In the genomic region with DNA sequence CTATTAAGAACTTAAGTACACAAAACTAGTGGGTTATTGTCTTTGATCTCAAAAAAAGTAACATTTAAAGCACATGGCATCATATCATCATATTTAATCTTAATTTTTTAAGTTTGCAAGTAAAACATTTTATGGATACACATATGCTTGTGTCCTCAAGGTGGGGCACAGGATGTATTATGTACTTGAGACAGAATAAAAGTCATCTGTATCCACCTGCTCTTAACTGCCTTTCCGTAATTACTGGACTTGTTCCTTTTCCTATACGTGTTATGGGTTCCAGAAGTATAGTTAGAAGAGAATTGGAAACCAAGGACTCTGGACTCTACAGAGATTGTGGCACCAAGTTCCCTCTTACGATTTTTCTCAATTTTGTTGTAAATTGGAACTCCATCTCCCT, we compare ENCODE assay signal across 14 cellular contexts.
DNase-seq lines count a peak whose midpoint lies in the region; ATAC-seq and TF ChIP-seq lines count a peak whose summit lies in the region.
"Had no signal": no experiment of that assay in that cellular context is flagged by ENCODE, and none has a peak within 500 bp of the region (broad histone marks: within the 10 kb centered on the region; RNA-seq: fewer than 3 reads in every experiment).

No MANE protein-coding gene starts in this region.

- H3K4me3 ChIP-seq in WERI-Rb-1 (ENCODE audit: low read depth, low read length) (no peak overlapping the region), mucosa of descending colon (no peak overlapping the region)
- H3K4me3 ChIP-seq: HAP-1 had no signal

- no peaks in the 10 kb centered on the region for H3K36me3 Mint-ChIP-seq in activated naive CD4-positive, alpha-beta T cell treated with anti-CD3 and anti-CD28 coated beads for 36 hours (ENCODE audit: low read depth)
- H3K36me3 Mint-ChIP-seq: CD14-positive monocyte had no signal

- H3K27me3 ChIP-seq in WERI-Rb-1 (ENCODE audit: insufficient read depth, low read depth, severe bottlenecking): no peaks in the 10 kb centered on the region

- intact Hi-C loops in mucosa of descending colon (cut with DNase I, micrococcal nuclease): no loop called here
- intact Hi-C loops in activated naive CD4-positive, alpha-beta T cell treated with anti-CD3 and anti-CD28 coated beads for 36 hours (cut with micrococcal nuclease): no loop called here

- H3K27ac Mint-ChIP-seq in activated naive CD4-positive, alpha-beta T cell treated with anti-CD3 and anti-CD28 coated beads for 36 hours: no peak overlapping the region
- H3K27ac Mint-ChIP-seq: CD14-positive monocyte; CD8-positive, alpha-beta T cell had no signal

- H3K36me3 ChIP-seq in WERI-Rb-1 (no peaks in the 10 kb centered on the region), mucosa of descending colon (ENCODE audit: low read depth) (no peaks in the 10 kb centered on the region)
- H3K36me3 ChIP-seq: HAP-1 had no signal

- peak overlapping the region; percentile 18 for H3K27ac ChIP-seq in WERI-Rb-1
- H3K27ac ChIP-seq: 22Rv1 had no signal

- peaks cover 6% of the 10 kb centered on the region for H3K27me3 Mint-ChIP-seq in activated naive CD4-positive, alpha-beta T cell treated with anti-CD3 and anti-CD28 coated beads for 36 hours (ENCODE audit: low read depth)

- H3K4me1 ChIP-seq in mucosa of descending colon (ENCODE audit: low read depth): peaks cover 4% of the 10 kb centered on the region
- H3K4me1 ChIP-seq: HAP-1 had no signal

- TF ChIP-seq CTCF in WERI-Rb-1 (IDR thresholded peaks at IDR 0.05; ENCODE audit: low read depth, low read length) (no peak), mucosa of descending colon (IDR thresholded peaks at IDR 0.05) (no peak)

- peaks cover 20% of the 10 kb centered on the region for H3K9me3 Mint-ChIP-seq in activated naive CD4-positive, alpha-beta T cell treated with anti-CD3 and anti-CD28 coated beads for 36 hours

- CTCF ChIA-PET in activated naive CD4-positive, alpha-beta T cell treated with anti-CD3 and anti-CD28 coated beads for 36 hours (lab: Charles Lee): interaction anchor here (0.7 kb wide), 1 partner anchor 165 kb away, joined by 3 read pairs; no protein-coding TSS in a partner anchor

- peak; percentile 84 for ATAC-seq in mucosa of descending colon
- ATAC-seq in HG02973 (IDR thresholded peaks at IDR 0.05; ENCODE audit: unreplicated experiment): no peak
- ATAC-seq: CD8-positive, alpha-beta T cell; HepG2 had no signal

- H3K9me3 ChIP-seq in WERI-Rb-1 (ENCODE audit: severe bottlenecking) (peaks cover 20% of the 10 kb centered on the region), mucosa of descending colon (peaks cover 4% of the 10 kb centered on the region)
- H3K9me3 ChIP-seq: HAP-1 had no signal

- no peaks in the 10 kb centered on the region for H3K4me1 Mint-ChIP-seq in activated naive CD4-positive, alpha-beta T cell treated with anti-CD3 and anti-CD28 coated beads for 36 hours (ENCODE audit: low read depth)

- no peak overlapping the region for H3K4me3 Mint-ChIP-seq in activated naive CD4-positive, alpha-beta T cell treated with anti-CD3 and anti-CD28 coated beads for 36 hours
- H3K4me3 Mint-ChIP-seq: CD8-positive, alpha-beta T cell had no signal

- DNase-seq in DMS153 (lab: John Stamatoyannopoulos, UW) (peak; percentile 25), DMS153 treated with DMSO at 0.1 percent for 48 hours (lab: John Stamatoyannopoulos, UW; ENCODE audit: unreplicated experiment) (no peak), DMS53 (lab: John Stamatoyannopoulos, UW) (peak; percentile 28), WERI-Rb-1 (no peak), mucosa of descending colon (no peak)
- DNase-seq in stimulated activated naive CD4-positive, alpha-beta T cell treated with Interleukin-2 at 50 U/mL for 16 hours (lab: John Stamatoyannopoulos, UW): no peak
- no peak for DNase-seq in activated naive CD4-positive, alpha-beta T cell treated with anti-CD3 and anti-CD28 coated beads for 36 hours
- DNase-seq: CD8-positive, alpha-beta T cell; DMS79 had no signal

Comparison
In these comparisons a context has a peak if more than half of its experiments do, and no peak if none do; other contexts are left out.
1. DNase-seq: peak in DMS153 (single experiment) and DMS53 (single experiment); none in DMS153 treated with DMSO at 0.1 percent for 48 hours (single experiment), WERI-Rb-1 (single experiment), mucosa of descending colon (0 of 3), stimulated activated naive CD4-positive, alpha-beta T cell treated with Interleukin-2 at 50 U/mL for 16 hours (single experiment) and activated naive CD4-positive, alpha-beta T cell treated with anti-CD3 and anti-CD28 coated beads for 36 hours (single experiment).